In genomic region chr15:51830279-51830806, GRCh38 we compare ENCODE assay signal across 8 cellular contexts.
DNase-seq lines count a peak whose midpoint lies in the region; ATAC-seq, FAIRE-seq and TF ChIP-seq lines count a peak whose summit lies in the region.

No MANE protein-coding gene starts in this region.

- H3K4me3 ChIP-seq in RWPE2 (ENCODE audit: severe bottlenecking) = peak overlapping the region; percentile 86
- peak overlapping the region; percentile 72 to 88 for H3K4me3 ChIP-seq in muscle layer of colon (ENCODE audit: low read depth in 1 of 2, low read length in 2 of 2)

- TF ChIP-seq CTCF in AG09319 (IDR thresholded peaks at IDR 0.05; ENCODE audit: low read depth, low read length) (no peak), RWPE2 (IDR thresholded peaks at IDR 0.05; ENCODE audit: poor library complexity, severe bottlenecking) (no peak), D721Med (IDR thresholded peaks at IDR 0.05; ENCODE audit: insufficient read depth, missing control alignments) (no peak)

- peak; percentile 91 for FAIRE-seq in endometrium (lab: Jason Lieb, UNC)
- FAIRE-seq in D721Med (lab: Jason Lieb, UNC) = no peak

- DNase-seq in AG09319 (ENCODE audit: extremely low read depth, low read depth) (peak; percentile 32), RWPE2 (ENCODE audit: low spot score) (no peak), DMS79 treated with DMSO at 0.1 percent for 48 hours (lab: John Stamatoyannopoulos, UW) (no peak), NCI-H2081 (lab: John Stamatoyannopoulos, UW) (no peak), D721Med (ENCODE audit: insufficient read length, low spot score) (no peak)

- ATAC-seq in GM21619 (IDR thresholded peaks at IDR 0.05; ENCODE audit: unreplicated experiment) (peak; percentile 19), RWPE2 (ENCODE audit: low read depth) (peak; percentile 9)

- H3K27me3 ChIP-seq in RWPE2 (ENCODE audit: insufficient read depth, poor library complexity, severe bottlenecking) (no peaks in the 10 kb centered on the region), muscle layer of colon (ENCODE audit: control insufficient read depth in 1 of 2, insufficient read depth in 2 of 2, low read length in 2 of 2) (no peaks in the 10 kb centered on the region)

- no peaks in the 10 kb centered on the region for H3K9me3 ChIP-seq in RWPE2 (ENCODE audit: severe bottlenecking)
- no peaks in the 10 kb centered on the region for H3K9me3 ChIP-seq in muscle layer of colon (ENCODE audit: low read length)

- H3K4me1 ChIP-seq in RWPE2 (ENCODE audit: insufficient read depth, poor library complexity, severe bottlenecking) (peaks cover 62% of the 10 kb centered on the region), muscle layer of colon (ENCODE audit: insufficient read depth, low read length) (peaks cover 18% of the 10 kb centered on the region)

- H3K36me3 ChIP-seq in RWPE2 (ENCODE audit: low read depth) (peaks cover 45% of the 10 kb centered on the region), muscle layer of colon (ENCODE audit: insufficient read depth, low read length) (no peaks in the 10 kb centered on the region)

- peak overlapping the region; percentile 62 for H3K9ac ChIP-seq in muscle layer of colon (ENCODE audit: low read length)

- H3K27ac ChIP-seq in RWPE2 (ENCODE audit: poor library complexity, severe bottlenecking) = peak overlapping the region; percentile 96
- peak overlapping the region; percentile 65 for H3K27ac ChIP-seq in muscle layer of colon (ENCODE audit: low read depth, low read length)
